9 cellular contexts compared by ENCODE assay signal in the genomic region with DNA sequence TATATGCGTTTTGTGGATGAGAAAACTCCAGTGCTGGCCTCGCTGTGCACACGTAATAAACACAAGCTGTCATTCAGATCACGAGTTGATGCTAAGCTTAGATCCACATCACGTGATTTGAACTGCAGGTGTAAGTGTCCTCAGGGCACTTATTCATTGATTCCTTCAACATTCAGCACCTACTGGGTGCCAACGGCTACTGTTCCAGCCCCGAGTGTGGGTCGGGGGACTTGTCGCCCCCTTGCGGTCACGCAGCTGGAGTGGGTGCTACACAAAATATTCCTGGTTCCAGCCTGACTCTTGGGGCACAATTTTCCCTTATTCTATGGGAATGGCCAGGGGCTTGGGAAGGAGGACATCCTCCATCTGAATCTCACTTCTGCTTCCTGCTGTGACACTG. TPM values are rescaled to one million over a fixed set of nuclear protein-coding genes. Genes with fewer than 3 reads are reported as not detected.
DNase-seq lines count a peak whose midpoint lies in the region; ATAC-seq and TF ChIP-seq lines count a peak whose summit lies in the region.
"Had no signal": no experiment of that assay in that cellular context is flagged by ENCODE, and none has a peak within 500 bp of the region (broad histone marks: within the 10 kb centered on the region; RNA-seq: fewer than 3 reads in every experiment).

No MANE protein-coding gene starts in this region.

- H3K27ac ChIP-seq in HEK293 (ENCODE audit: extremely low read depth, low read depth, low read length) (no peak overlapping the region), mesenchymal stem cell (ENCODE audit: low read length, poor library complexity, severe bottlenecking) (no peak overlapping the region)

- POLR2A ChIA-PET in HEK293 (lab: Yijun Ruan, JAX) = no interaction called here

- no peak overlapping the region for H3K27ac Mint-ChIP-seq in T-helper 17 cell
- no peak overlapping the region for H3K27ac Mint-ChIP-seq in activated T-helper 17 cell treated with anti-CD3 and anti-CD28 coated beads, Interleukin-2, amount 50 U/mL, for 72 hours

- no peaks in the 10 kb centered on the region for H3K79me1 ChIP-seq in mesenchymal stem cell (replicated peaks; ENCODE audit: low read length, poor library complexity, severe bottlenecking)

- H3K36me3 ChIP-seq in HEK293 (ENCODE audit: control insufficient read depth in 2 of 2, insufficient read depth in 1 of 2, low read length in 2 of 2) (no peaks in the 10 kb centered on the region), mesenchymal stem cell (ENCODE audit: control insufficient read depth in 1 of 2, insufficient read depth in 2 of 2, low read depth in 1 of 2, low read length in 2 of 2) (no peaks in the 10 kb centered on the region)

- H3K27me3 Mint-ChIP-seq in T-helper 17 cell = peaks cover 12% of the 10 kb centered on the region
- H3K27me3 Mint-ChIP-seq in activated T-helper 17 cell treated with anti-CD3 and anti-CD28 coated beads, Interleukin-2, amount 50 U/mL, for 72 hours = peaks cover 3% of the 10 kb centered on the region

- peak; percentile 43 for DNase-seq in DMS153 (lab: John Stamatoyannopoulos, UW)
- no peak for DNase-seq in astrocyte of the cerebellum (ENCODE audit: low read depth)
- peak; percentile 25 for DNase-seq in mesenchymal stem cell
- no peak for DNase-seq in T-helper 17 cell
- no peak for DNase-seq in activated naive CD4-positive, alpha-beta T cell (lab: John Stamatoyannopoulos, UW)
- DNase-seq: HCEC 1CT had no signal

- peaks cover 35 to 43% of the 10 kb centered on the region in 2 experiments for H3K27me3 ChIP-seq in mesenchymal stem cell (ENCODE audit: control insufficient read depth in 1 of 2, insufficient read depth in 1 of 2, low read length in 2 of 2)

- H3K9me3 ChIP-seq in HEK293 (ENCODE audit: control insufficient read depth, insufficient read depth, low read depth, low read length) (no peaks in the 10 kb centered on the region), mesenchymal stem cell (ENCODE audit: control insufficient read depth, low read length) (no peaks in the 10 kb centered on the region), T-helper 17 cell (ENCODE audit: control insufficient read depth, low read length, poor library complexity, severe bottlenecking) (no peaks in the 10 kb centered on the region)

- peaks cover 7% of the 10 kb centered on the region for H3K4me1 Mint-ChIP-seq in T-helper 17 cell
- H3K4me1 Mint-ChIP-seq in activated T-helper 17 cell treated with anti-CD3 and anti-CD28 coated beads, Interleukin-2, amount 50 U/mL, for 72 hours = peaks cover 3% of the 10 kb centered on the region

- H3K9me3 Mint-ChIP-seq in activated T-helper 17 cell treated with anti-CD3 and anti-CD28 coated beads, Interleukin-2, amount 50 U/mL, for 72 hours = no peaks in the 10 kb centered on the region

- no peak overlapping the region for H2AFZ ChIP-seq in mesenchymal stem cell (ENCODE audit: low read depth, low read length)

- H3K4me3 ChIP-seq in HEK293 (ENCODE audit: low read depth, low read length) (no peak overlapping the region), astrocyte of the cerebellum (ENCODE audit: low read depth, low read length) (no peak overlapping the region), mesenchymal stem cell (ENCODE audit: insufficient read depth in 1 of 2, low read depth in 1 of 2, low read length in 2 of 2) (no peak overlapping the region)

- WGBS in mesenchymal stem cell = 44% methylated on average over 11 of the region's 11 CpGs

- no peak overlapping the region for H3K9ac ChIP-seq in mesenchymal stem cell (ENCODE audit: low read length)

- in situ Hi-C loops in astrocyte of the cerebellum (cut with HindIII; ENCODE audit: low sequenced_read_pairs) = no loop called here

- ATAC-seq in T-helper 17 cell (no peak), GM18498 (IDR thresholded peaks at IDR 0.05; ENCODE audit: unreplicated experiment) (no peak)
- no peak for ATAC-seq in activated T-helper 17 cell treated with anti-CD3 and anti-CD28 coated beads, Interleukin-2, amount 50 U/mL, for 72 hours (replicated peaks)

- H4K8ac ChIP-seq in mesenchymal stem cell (ENCODE audit: low read length) = no peak overlapping the region

- H3K23ac ChIP-seq in mesenchymal stem cell (ENCODE audit: low read length in 2 of 2) = no peak overlapping the region

- H3K4ac ChIP-seq in mesenchymal stem cell (ENCODE audit: low read depth in 1 of 2, low read length in 2 of 2) = no peak overlapping the region

- H3K4me1 ChIP-seq in HEK293 (ENCODE audit: control insufficient read depth, insufficient read depth, low read length) = no peaks in the 10 kb centered on the region
- H3K4me1 ChIP-seq in mesenchymal stem cell (ENCODE audit: control insufficient read depth, insufficient read depth, low read depth, low read length) = peaks cover 7% of the 10 kb centered on the region

- no peak overlapping the region for H4K91ac ChIP-seq in mesenchymal stem cell (ENCODE audit: low read length)

- H2BK120ac ChIP-seq in mesenchymal stem cell (ENCODE audit: low read depth, low read length) = no peak overlapping the region

- no peak overlapping the region for H3K18ac ChIP-seq in mesenchymal stem cell (ENCODE audit: low read depth in 1 of 2, low read length in 2 of 2)

- TF ChIP-seq CTCF in HEK293 (tag by site-specific recombination; IDR thresholded peaks at IDR 0.05) (peak; percentile 82), astrocyte of the cerebellum (IDR thresholded peaks at IDR 0.05; ENCODE audit: low read depth, low read length, missing control alignments) (peak; percentile 52)

- no peak overlapping the region for H2BK5ac ChIP-seq in mesenchymal stem cell (ENCODE audit: low read depth, low read length, poor library complexity, severe bottlenecking)

- no peak overlapping the region for H2AK5ac ChIP-seq in mesenchymal stem cell (ENCODE audit: low read length, severe bottlenecking)

- no peak overlapping the region for H3K4me3 Mint-ChIP-seq in T-helper 17 cell
- no peak overlapping the region for H3K4me3 Mint-ChIP-seq in activated T-helper 17 cell treated with anti-CD3 and anti-CD28 coated beads, Interleukin-2, amount 50 U/mL, for 72 hours

- no peak overlapping the region for H2BK15ac ChIP-seq in mesenchymal stem cell (ENCODE audit: low read depth, poor library complexity, severe bottlenecking)

- no peaks in the 10 kb centered on the region for H3K36me3 Mint-ChIP-seq in T-helper 17 cell (ENCODE audit: low read depth)
- H3K36me3 Mint-ChIP-seq in activated T-helper 17 cell treated with anti-CD3 and anti-CD28 coated beads, Interleukin-2, amount 50 U/mL, for 72 hours (ENCODE audit: low read depth) = no peaks in the 10 kb centered on the region

- no peak overlapping the region for H3K4me2 ChIP-seq in mesenchymal stem cell (ENCODE audit: low read length, poor library complexity, severe bottlenecking)

- no peak overlapping the region for H3K14ac ChIP-seq in mesenchymal stem cell (ENCODE audit: low read length in 2 of 2)

- H2BK12ac ChIP-seq in mesenchymal stem cell (ENCODE audit: low read length in 2 of 2) = no peak overlapping the region

- CTCF ChIA-PET in HEK293 (lab: Yijun Ruan, JAX) = interaction anchor here (0.5 to 5.5 kb wide), 27 partner anchors 9 to 602 kb away, joined by 3 to 87 read pairs (median 4); partner anchors contain the start of genes C16orf74 and GINS2

TF ChIP-seq in HEK293, 187 proteins besides CTCF, POLR2A, EP300 and RAD21:
- TF ChIP-seq ZBTB17 (tag by site-specific recombination; IDR thresholded peaks at IDR 0.05) (0 out of 2 replicates have a peak, but pooled peaks have one; percentile 19), SP3 (tag by site-specific recombination; IDR thresholded peaks at IDR 0.05) (no peak), ZNF433 (tag by site-specific recombination; IDR thresholded peaks at IDR 0.05; ENCODE audit: low read depth) (no peak), ZFP37 (tag by site-specific recombination; IDR thresholded peaks at IDR 0.05) (no peak), ZNF10 (tag by site-specific recombination; IDR thresholded peaks at IDR 0.05) (peak; percentile 23; the same call in 1 of the 2 replicates)

RNA-seq across cellular contexts. Expression of gene GINS2, which starts 29.9 kb away (rescaled TPM):
- 2.4 TPM for polyA plus RNA-seq in mesenchymal stem cell (2013, experiment 1 of 2)
- 2.2 TPM for polyA plus RNA-seq in mesenchymal stem cell (2013, experiment 2 of 2)
- total RNA-seq in T-helper 17 cell = 1 to 10 TPM in 1 of 2 donors, under 1 TPM in 1; 0.86 to 1.5 TPM
- total RNA-seq in activated T-helper 17 cell treated with anti-CD3 and anti-CD28 coated beads, Interleukin-2, amount 50 U/mL, for 72 hours = 10 to 100 TPM; 39.1 to 64.2 TPM

RNA-seq across cellular contexts. Expression of gene C16orf74, which starts 32.2 kb away (rescaled TPM):
- 6.1 TPM for polyA plus RNA-seq in mesenchymal stem cell (2013, experiment 1 of 2)
- polyA plus RNA-seq in mesenchymal stem cell (2013, experiment 2 of 2) = 6.5 TPM
- 1 to 10 TPM; 4.6 to 7.2 TPM for total RNA-seq in T-helper 17 cell
- total RNA-seq in activated T-helper 17 cell treated with anti-CD3 and anti-CD28 coated beads, Interleukin-2, amount 50 U/mL, for 72 hours = under 1 TPM in 1 of 2 donors, not detected in 1; 0.35 TPM

Comparison
In these comparisons a context has a peak if more than half of its experiments do, and no peak if none do; other contexts are left out.
1. DNase-seq: peak in DMS153 (single experiment) and mesenchymal stem cell (single experiment); none in astrocyte of the cerebellum (single experiment), T-helper 17 cell (0 of 3) and activated naive CD4-positive, alpha-beta T cell (0 of 4).
2. RNA of gene GINS2, which starts 29.9 kb away (total RNA-seq): 39.1 to 64.2 TPM in activated T-helper 17 cell treated with anti-CD3 and anti-CD28 coated beads, Interleukin-2, amount 50 U/mL, for 72 hours; 0.86 to 1.5 TPM in T-helper 17 cell; every median in the first group is over 10 times any median in the second.
3. RNA of gene C16orf74, which starts 32.2 kb away (total RNA-seq): 4.6 to 7.2 TPM in T-helper 17 cell; 0.35 TPM in activated T-helper 17 cell treated with anti-CD3 and anti-CD28 coated beads, Interleukin-2, amount 50 U/mL, for 72 hours; every median in the first group is over 4 times any median in the second.